ENCODE assay signal across 9 cellular contexts in the genomic region with DNA sequence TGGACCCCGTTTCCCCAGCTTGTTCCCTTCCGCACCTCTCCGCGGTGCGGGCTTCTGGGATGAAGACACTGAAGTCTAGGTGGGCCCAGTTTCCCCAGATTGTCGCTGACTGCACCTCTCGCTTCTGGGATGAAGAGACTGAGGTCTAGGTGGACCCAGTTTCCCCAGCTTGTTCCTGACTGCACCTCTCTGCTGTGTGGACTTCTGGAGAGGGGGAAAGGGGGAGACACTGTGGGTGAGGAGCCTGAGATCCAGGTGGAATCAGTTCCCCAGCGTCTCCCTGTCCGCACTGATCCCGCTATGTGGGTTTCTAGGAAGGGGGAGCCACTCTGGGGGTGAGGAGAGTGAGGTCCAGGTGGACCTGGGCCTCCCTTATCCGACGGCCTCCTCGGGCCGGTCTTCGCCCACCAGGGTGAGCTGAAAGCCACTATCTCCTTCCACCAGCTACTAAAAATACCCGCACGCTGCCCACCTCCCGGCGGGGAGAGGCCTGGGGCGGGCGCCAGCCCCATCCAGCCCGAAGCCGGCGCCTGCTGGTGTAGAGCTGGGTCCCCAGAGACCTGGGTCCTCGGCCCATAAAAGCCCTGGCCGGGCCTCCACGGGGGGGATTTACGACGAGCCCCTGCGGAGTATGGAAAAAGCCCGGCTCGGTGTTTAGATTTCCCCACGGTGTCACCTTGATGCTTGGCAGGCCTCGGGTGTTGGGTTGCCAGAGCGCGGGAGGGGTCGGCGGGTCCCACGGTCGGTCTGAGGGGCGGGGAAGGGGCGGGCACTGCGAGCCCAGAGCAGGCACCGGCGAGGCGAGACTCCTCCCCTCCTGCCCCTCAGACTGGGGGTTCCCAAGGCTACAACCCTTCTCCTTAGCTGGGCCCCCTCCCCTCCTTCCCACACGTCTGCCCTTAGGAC. TPM values are rescaled to one million over a fixed set of nuclear protein-coding genes. Genes with fewer than 3 reads are reported as not detected.
DNase-seq lines count a peak whose midpoint lies in the region; ATAC-seq and TF ChIP-seq lines count a peak whose summit lies in the region.
"Had no signal": no experiment of that assay in that cellular context is flagged by ENCODE, and none has a peak within 500 bp of the region (broad histone marks: within the 10 kb centered on the region; RNA-seq: fewer than 3 reads in every experiment).

No MANE protein-coding gene starts in this region.

- CTCF ChIA-PET in CD8-positive, alpha-beta memory T cell (lab: Charles Lee): interaction anchor here (1.6 kb wide), 1 partner anchor 25 kb away, joined by 4 read pairs; no protein-coding TSS in a partner anchor

- H3K36me3 Mint-ChIP-seq in CD8-positive, alpha-beta memory T cell: peaks cover 0 to 2% (median 0%) of the 10 kb centered on the region in 3 donors
- H3K36me3 Mint-ChIP-seq in osteocyte (ENCODE audit: unreplicated experiment): no peaks in the 10 kb centered on the region

- no peak for ATAC-seq in HG03565 (IDR thresholded peaks at IDR 0.05; ENCODE audit: unreplicated experiment)

- TF ChIP-seq CTCF in fibroblast of pulmonary artery (IDR thresholded peaks at IDR 0.05; ENCODE audit: low read length, missing control alignments) (no peak), osteocyte (IDR thresholded peaks at IDR 0.05) (no peak)

- peak in 1 of 5 donors; percentile 17 for DNase-seq in CD8-positive, alpha-beta memory T cell
- DNase-seq in activated CD8-positive, alpha-beta memory T cell treated with anti-CD3 and anti-CD28 coated beads for 24 hours: peak; percentile 78
- DNase-seq in fibroblast of pulmonary artery (ENCODE audit: low read depth) (peak; percentile 13), osteocyte (ENCODE audit: extremely low spot score, unreplicated experiment) (no peak), globus pallidus (ENCODE audit: low spot score) (no peak), AG08396 (ENCODE audit: low spot score) (no peak)

- peaks cover 5 to 7% of the 10 kb centered on the region in 2 donors for H3K27me3 Mint-ChIP-seq in CD8-positive, alpha-beta memory T cell
- H3K27me3 Mint-ChIP-seq in osteocyte (ENCODE audit: unreplicated experiment): peaks cover 3% of the 10 kb centered on the region

- peak overlapping the region; percentile 81 to 97 (median 92) for H3K27ac Mint-ChIP-seq in CD8-positive, alpha-beta memory T cell
- peak overlapping the region; percentile 98 for H3K27ac Mint-ChIP-seq in osteocyte (ENCODE audit: unreplicated experiment)

- 0 out of 2 replicates have a peak, but pooled peaks have one; percentile 22 for TF ChIP-seq EP300 in Ishikawa (IDR thresholded peaks at IDR 0.05; ENCODE audit: borderline replicate concordance)

- peak overlapping the region; percentile 85 to 95 (median 92) for H3K4me3 Mint-ChIP-seq in CD8-positive, alpha-beta memory T cell
- peak overlapping the region; percentile 98 for H3K4me3 Mint-ChIP-seq in osteocyte (ENCODE audit: unreplicated experiment)

- no peaks in the 10 kb centered on the region for H3K9me3 ChIP-seq in CD8-positive, alpha-beta memory T cell (ENCODE audit: low read length)

- peak overlapping the region; percentile 77 for H3K27ac ChIP-seq in CD8-positive, alpha-beta memory T cell (ENCODE audit: low read depth, low read length)

- H3K4me3 ChIP-seq in CD8-positive, alpha-beta memory T cell (ENCODE audit: low read length): peak overlapping the region; percentile 76
- peak overlapping the region; percentile 69 for H3K4me3 ChIP-seq in fibroblast of pulmonary artery (replicated peaks; ENCODE audit: low read depth, low read length)

- no peaks in the 10 kb centered on the region for H3K27me3 ChIP-seq in CD8-positive, alpha-beta memory T cell (ENCODE audit: insufficient read depth, low read length, poor library complexity, severe bottlenecking)

- H3K4me1 ChIP-seq in CD8-positive, alpha-beta memory T cell (ENCODE audit: insufficient read depth, low read length): peaks cover 19% of the 10 kb centered on the region

- no peaks in the 10 kb centered on the region for H3K36me3 ChIP-seq in CD8-positive, alpha-beta memory T cell (ENCODE audit: insufficient read depth, low read length)

- H3K9me3 Mint-ChIP-seq in CD8-positive, alpha-beta memory T cell: peaks cover 0 to 5% (median 0%) of the 10 kb centered on the region in 5 donors
- no peaks in the 10 kb centered on the region for H3K9me3 Mint-ChIP-seq in osteocyte (ENCODE audit: unreplicated experiment)

- TF ChIP-seq RAD21 in Ishikawa (IDR thresholded peaks at IDR 0.05; ENCODE audit: low read depth): no peak

- POLR2A ChIA-PET in CD8-positive, alpha-beta memory T cell (lab: Charles Lee): interaction anchor here (0.6 to 2.5 kb wide), 2 partner anchors 75 to 148 kb away, joined by 3 to 24 read pairs; a partner anchor contains a TSS

- H3K4me1 Mint-ChIP-seq in CD8-positive, alpha-beta memory T cell: peaks cover 4 to 19% (median 4%) of the 10 kb centered on the region in 3 donors
- H3K4me1 Mint-ChIP-seq in osteocyte (ENCODE audit: unreplicated experiment): peaks cover 8% of the 10 kb centered on the region

TF ChIP-seq in Ishikawa, 13 proteins besides CTCF, POLR2A, EP300 and RAD21:
- TF ChIP-seq ZBTB7A (IDR thresholded peaks at IDR 0.05; ENCODE audit: low read depth): 0 out of 2 replicates have a peak, but pooled peaks have one; percentile 10
- TF ChIP-seq TCF12 (IDR thresholded peaks at IDR 0.05; ENCODE audit: low read depth): 0 out of 2 replicates have a peak, but pooled peaks have one; percentile 41
- no peak for TF ChIP-seq NFIC (IDR thresholded peaks at IDR 0.05)
- TF ChIP-seq, protein P1, sequence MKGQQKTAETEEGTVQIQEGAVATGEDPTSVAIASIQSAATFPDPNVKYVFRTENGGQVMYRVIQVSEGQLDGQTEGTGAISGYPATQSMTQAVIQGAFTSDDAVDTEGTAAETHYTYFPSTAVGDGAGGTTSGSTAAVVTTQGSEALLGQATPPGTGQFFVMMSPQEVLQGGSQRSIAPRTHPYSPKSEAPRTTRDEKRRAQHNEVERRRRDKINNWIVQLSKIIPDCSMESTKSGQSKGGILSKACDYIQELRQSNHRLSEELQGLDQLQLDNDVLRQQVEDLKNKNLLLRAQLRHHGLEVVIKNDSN (IDR thresholded peaks at IDR 0.05): no peak
- no peak for TF ChIP-seq CEBPB (IDR thresholded peaks at IDR 0.05)
- no peak for TF ChIP-seq TEAD4 (IDR thresholded peaks at IDR 0.05)
TF ChIP-seq in Ishikawa: peak in this region for 2.

RNA-seq across cellular contexts. Expression of a gene that starts 10.6 kb away (rescaled TPM):
- total RNA-seq in CD8-positive, alpha-beta memory T cell: not detected
- polyA plus RNA-seq in CD8-positive, alpha-beta memory T cell: not detected
- total RNA-seq in osteocyte: not detected in 2 replicates
- total RNA-seq: HT1080 had no signal

RNA-seq across cellular contexts. Expression of a gene that starts 22.3 kb away (rescaled TPM):
- total RNA-seq in CD8-positive, alpha-beta memory T cell: not detected
- not detected for polyA plus RNA-seq in CD8-positive, alpha-beta memory T cell
- not detected in 2 replicates for total RNA-seq in osteocyte
- total RNA-seq: HT1080 had no signal

RNA-seq across cellular contexts. Expression of a gene that starts 24.0 kb away (rescaled TPM):
- total RNA-seq in CD8-positive, alpha-beta memory T cell: under 1 TPM in 1 of 2 experiments, not detected in 1; 0.26 TPM
- polyA plus RNA-seq in CD8-positive, alpha-beta memory T cell: 0.26 TPM
- 0.40 TPM in 1 of 2 replicates, not detected in the other for total RNA-seq in osteocyte

RNA-seq across cellular contexts. Expression of a gene that starts 38.0 kb away (rescaled TPM):
- total RNA-seq in CD8-positive, alpha-beta memory T cell: 10 to 100 TPM; 90.9 to 93.6 TPM
- polyA plus RNA-seq in CD8-positive, alpha-beta memory T cell: 33.2 TPM
- 29.0 and 30.9 TPM in 2 replicates for total RNA-seq in osteocyte

RNA-seq across cellular contexts. Expression of a gene that starts 41.4 kb away (rescaled TPM):
- total RNA-seq in CD8-positive, alpha-beta memory T cell: not detected
- not detected for polyA plus RNA-seq in CD8-positive, alpha-beta memory T cell
- not detected in 2 replicates for total RNA-seq in osteocyte
- total RNA-seq: HT1080 had no signal

Comparison
In these comparisons a context has a peak if more than half of its experiments do, and no peak if none do; other contexts are left out.
1. DNase-seq: peak in activated CD8-positive, alpha-beta memory T cell treated with anti-CD3 and anti-CD28 coated beads for 24 hours (single experiment) and fibroblast of pulmonary artery (single experiment); none in osteocyte (single experiment), globus pallidus (single experiment) and AG08396 (single experiment).